ENCODE assay signal across 8 cellular contexts in the genomic region with DNA sequence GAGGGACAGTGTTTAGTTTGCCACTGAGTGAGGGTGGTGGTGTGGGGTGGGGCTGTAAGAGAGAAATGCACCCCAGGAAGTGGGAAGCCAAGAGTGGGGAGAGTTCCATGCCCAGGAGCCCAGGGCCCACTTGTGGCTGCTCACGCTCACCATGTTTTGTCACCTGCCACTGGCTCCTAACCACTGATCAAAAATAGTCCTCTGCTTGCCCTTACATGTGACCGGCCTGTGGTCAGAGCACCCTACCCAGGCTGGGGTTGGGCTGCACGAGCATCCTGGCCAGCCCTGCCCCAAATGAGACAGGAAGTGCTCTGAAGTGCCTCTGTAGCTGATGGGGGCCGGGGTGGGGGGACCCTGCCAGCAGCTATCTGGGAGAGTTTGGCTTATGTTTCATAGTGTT.
A peak's percentile ranks its signal among the peaks of the same experiment; 100 is the strongest.
DNase-seq lines count a peak whose midpoint lies in the region; ATAC-seq, FAIRE-seq and TF ChIP-seq lines count a peak whose summit lies in the region.

No MANE protein-coding gene starts in this region.

- peaks cover 42% of the 10 kb centered on the region for H3K4me1 ChIP-seq in OCI-LY3 (ENCODE audit: low read length)

- no peaks in the 10 kb centered on the region for H3K79me2 ChIP-seq in OCI-LY3 (ENCODE audit: low read length)

- no peak overlapping the region for H3K27ac Mint-ChIP-seq in natural killer cell treated with Interleukin-12 subunit alpha and Interleukin-12 subunit beta and Interleukin-15 and Interleukin-18, amount 100 ng/mL, for 72 hours

- peaks cover 27 to 49% of the 10 kb centered on the region in 2 donors for H3K4me1 Mint-ChIP-seq in natural killer cell treated with Interleukin-12 subunit alpha and Interleukin-12 subunit beta and Interleukin-15 and Interleukin-18, amount 100 ng/mL, for 72 hours (ENCODE audit: low read depth in 2 of 2)

- H3K9ac ChIP-seq in OCI-LY3 (ENCODE audit: low read length), result no peak overlapping the region

- H3K27me3 ChIP-seq in OCI-LY3 (ENCODE audit: low read depth, low read length), result peaks cover 87% of the 10 kb centered on the region

- H3K4me3 Mint-ChIP-seq in natural killer cell treated with Interleukin-12 subunit alpha and Interleukin-12 subunit beta and Interleukin-15 and Interleukin-18, amount 100 ng/mL, for 72 hours, result peak overlapping the region; percentile 26

- TF ChIP-seq CTCF in OCI-LY3 (IDR thresholded peaks at IDR 0.05; ENCODE audit: low read depth, low read length), result no peak

- no peaks in the 10 kb centered on the region for H3K9me3 Mint-ChIP-seq in natural killer cell treated with Interleukin-12 subunit alpha and Interleukin-12 subunit beta and Interleukin-15 and Interleukin-18, amount 100 ng/mL, for 72 hours

- H3K27ac ChIP-seq in OCI-LY3 (ENCODE audit: low read length), result no peak overlapping the region

- ATAC-seq in GM18867 (IDR thresholded peaks at IDR 0.05; ENCODE audit: unreplicated experiment) (peak; percentile 70), HG02588 (IDR thresholded peaks at IDR 0.05; ENCODE audit: unreplicated experiment) (peak; percentile 41)
- peak; percentile 74 to 81 for ATAC-seq in natural killer cell treated with Interleukin-12 subunit alpha and Interleukin-12 subunit beta and Interleukin-15 and Interleukin-18, amount 100 ng/mL, for 72 hours

- peak; percentile 75 for DNase-seq in natural killer cell treated with Interleukin-12 subunit alpha and Interleukin-12 subunit beta and Interleukin-15 and Interleukin-18, amount 100 ng/mL, for 72 hours (ENCODE audit: low spot score)
- no peak for DNase-seq in nucleus accumbens (lab: John Stamatoyannopoulos, UW)
- DNase-seq in NCI-H2196 (lab: John Stamatoyannopoulos, UW; ENCODE audit: unreplicated experiment), result no peak
- DNase-seq in glomerular visceral epithelial cell (ENCODE audit: extremely low spot score), result no peak
- no peak for DNase-seq in frontal cortex (ENCODE audit: low spot score in 2 of 2)

- H3K4me2 ChIP-seq in OCI-LY3 (ENCODE audit: low read length), result 0 out of 2 replicates have a peak overlapping the region, but pooled peaks have one; percentile 2

- no peaks in the 10 kb centered on the region for H3K36me3 Mint-ChIP-seq in natural killer cell treated with Interleukin-12 subunit alpha and Interleukin-12 subunit beta and Interleukin-15 and Interleukin-18, amount 100 ng/mL, for 72 hours

- H3K9me3 ChIP-seq in OCI-LY3 (ENCODE audit: insufficient read depth, low read length), result no peaks in the 10 kb centered on the region

- H3K36me3 ChIP-seq in OCI-LY3 (replicated peaks; ENCODE audit: low read depth, low read length), result no peaks in the 10 kb centered on the region

- H2AFZ ChIP-seq in OCI-LY3 (ENCODE audit: low read depth, low read length), result no peak overlapping the region

- no peak overlapping the region for H3K4me3 ChIP-seq in OCI-LY3 (ENCODE audit: low read length)

- peaks cover 18% of the 10 kb centered on the region for H4K20me1 ChIP-seq in OCI-LY3 (ENCODE audit: insufficient read depth, low read length)

- peaks cover 4 to 21% of the 10 kb centered on the region in 2 donors for H3K27me3 Mint-ChIP-seq in natural killer cell treated with Interleukin-12 subunit alpha and Interleukin-12 subunit beta and Interleukin-15 and Interleukin-18, amount 100 ng/mL, for 72 hours

- no peak for FAIRE-seq in frontal cortex (lab: Jason Lieb, UNC)
